In the genomic region with DNA sequence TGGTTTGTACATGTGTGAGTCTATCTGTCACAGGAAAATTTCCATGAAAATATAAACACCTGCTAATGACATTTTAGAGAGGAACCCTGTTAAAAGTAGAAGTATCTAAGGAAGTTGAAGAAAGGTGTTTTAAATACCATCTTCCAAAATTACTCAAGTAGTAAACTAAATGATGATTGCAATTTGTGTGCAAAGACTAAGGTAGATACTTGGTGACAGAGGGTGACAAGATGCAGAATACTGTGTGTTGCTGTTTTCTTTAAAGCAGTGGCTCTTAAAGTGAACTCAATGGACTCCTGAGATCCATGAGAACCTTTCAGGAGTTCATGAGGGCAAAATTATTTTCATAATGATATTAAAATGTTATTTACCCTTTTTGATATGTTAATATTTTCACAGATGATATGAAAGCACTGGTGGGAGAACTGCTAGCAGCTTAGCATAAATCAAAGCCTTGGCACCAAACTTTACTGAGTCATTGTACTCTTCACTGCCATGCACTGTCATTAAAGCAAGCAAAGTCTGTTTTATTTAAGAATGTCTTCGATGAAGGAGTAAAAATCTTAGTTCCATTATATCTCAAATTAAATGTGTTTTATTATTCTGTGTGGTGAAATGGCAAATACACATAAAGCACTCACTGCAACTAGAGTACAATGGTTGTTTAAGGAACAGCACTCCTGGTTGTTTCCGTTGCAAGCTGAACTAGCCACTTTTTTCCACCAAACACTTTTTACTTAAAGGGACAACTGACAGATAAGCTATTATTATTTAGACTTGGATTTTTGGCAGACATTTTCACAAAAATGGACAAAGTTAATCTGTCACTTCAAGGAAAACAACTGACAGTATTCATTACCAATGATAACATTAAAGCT, we compare ENCODE assay signal across 18 cellular contexts.
A peak's percentile ranks its signal among the peaks of the same experiment; 100 is the strongest.
DNase-seq lines count a peak whose midpoint lies in the region; ATAC-seq and TF ChIP-seq lines count a peak whose summit lies in the region.
"Had no signal": no experiment of that assay in that cellular context is flagged by ENCODE, and none has a peak within 500 bp of the region (broad histone marks: within the 10 kb centered on the region; RNA-seq: fewer than 3 reads in every experiment).

No MANE protein-coding gene starts in this region.

- intact Hi-C loops in psoas muscle (cut with DNase I) (no loop called here), esophagus muscularis mucosa (cut with DNase I) (no loop called here)

- H2AFZ ChIP-seq in Loucy (ENCODE audit: low read length), result peak overlapping the region; percentile 14; the same call in 1 of the 2 replicates

- peak overlapping the region; percentile 44 for H3K4me2 ChIP-seq in Loucy (ENCODE audit: low read depth, low read length, poor library complexity, severe bottlenecking)

- no peak overlapping the region for H3K27ac ChIP-seq in psoas muscle
- no peak overlapping the region for H3K27ac ChIP-seq in suprapubic skin
- H3K27ac ChIP-seq in esophagus muscularis mucosa (replicated peaks in 1 of 4), result no peak overlapping the region
- H3K27ac ChIP-seq in caudate nucleus (ENCODE audit: low read depth, low read length), result no peak overlapping the region

- peak; percentile 19 for ATAC-seq in GM19395 (IDR thresholded peaks at IDR 0.05; ENCODE audit: unreplicated experiment)
- peak in 3 of 4 donors; percentile 46 to 88 (median 75) for ATAC-seq in psoas muscle
- ATAC-seq: Panc1 had no signal

- H3K4me3 ChIP-seq in Loucy (ENCODE audit: low read length, poor library complexity, severe bottlenecking) (no peak overlapping the region), astrocyte of the spinal cord (ENCODE audit: low read depth, low read length) (no peak overlapping the region), psoas muscle (peak overlapping the region; percentile 7), suprapubic skin (no peak overlapping the region), esophagus muscularis mucosa (no peak overlapping the region)

- TF ChIP-seq CTCF in Loucy (conservative IDR thresholded peaks at IDR 0.05; ENCODE audit: low read length) (no peak), astrocyte of the spinal cord (IDR thresholded peaks at IDR 0.05; ENCODE audit: low read depth, low read length) (no peak), psoas muscle (IDR thresholded peaks at IDR 0.05) (no peak), suprapubic skin (IDR thresholded peaks at IDR 0.05) (no peak), esophagus muscularis mucosa (IDR thresholded peaks at IDR 0.05) (no peak)

- 17 to 50% (median 26%) methylated on average over 2 of the region's 2 CpGs for WGBS in psoas muscle, 3 donors
- WGBS in suprapubic skin, result 28% methylated on average over 2 of the region's 2 CpGs
- 32% methylated on average over 2 of the region's 2 CpGs for WGBS in esophagus muscularis mucosa

- no peak for TF ChIP-seq POLR2A in suprapubic skin (IDR thresholded peaks at IDR 0.05)
- no peak for TF ChIP-seq POLR2A in esophagus muscularis mucosa (IDR thresholded peaks at IDR 0.05; ENCODE audit: low read depth)

- H3F3A ChIP-seq in Loucy (ENCODE audit: low read depth), result 0 out of 2 replicates have a peak, but pooled peaks cover 3% of the 10 kb centered on the region

- H4K20me1 ChIP-seq in Loucy (ENCODE audit: insufficient read depth, low read length, poor library complexity, severe bottlenecking), result no peaks in the 10 kb centered on the region

- H3K36me3 ChIP-seq in Loucy (ENCODE audit: insufficient read depth, low read length), result no peaks in the 10 kb centered on the region
- H3K36me3 ChIP-seq in psoas muscle (ENCODE audit: insufficient read depth in 1 of 2, low read depth in 1 of 2), result no peaks in the 10 kb centered on the region
- H3K36me3 ChIP-seq in suprapubic skin, result no peaks in the 10 kb centered on the region
- no peaks in the 10 kb centered on the region for H3K36me3 ChIP-seq in esophagus muscularis mucosa

- H3K27me3 ChIP-seq in Loucy (ENCODE audit: insufficient read depth, low read length, poor library complexity, severe bottlenecking) (no peaks in the 10 kb centered on the region), psoas muscle (ENCODE audit: insufficient read depth in 3 of 3, low read length in 2 of 3) (no peaks in the 10 kb centered on the region), suprapubic skin (no peaks in the 10 kb centered on the region), esophagus muscularis mucosa (no peaks in the 10 kb centered on the region)

- in situ Hi-C loops in astrocyte of the spinal cord (cut with HindIII; ENCODE audit: low sequenced_read_pairs), result no loop called here

- TF ChIP-seq EP300 in suprapubic skin (IDR thresholded peaks at IDR 0.05) (no peak), esophagus muscularis mucosa (IDR thresholded peaks at IDR 0.05) (no peak)

- no peaks in the 10 kb centered on the region for H3K9me2 ChIP-seq in Loucy (replicated peaks; ENCODE audit: low read depth, low read length)

- no peaks in the 10 kb centered on the region for H3K9me3 ChIP-seq in Loucy (ENCODE audit: insufficient read depth, low read depth, low read length)
- H3K9me3 ChIP-seq in psoas muscle, result no peaks in the 10 kb centered on the region
- H3K9me3 ChIP-seq in suprapubic skin, result no peaks in the 10 kb centered on the region
- no peaks in the 10 kb centered on the region for H3K9me3 ChIP-seq in esophagus muscularis mucosa

- H3K79me2 ChIP-seq in Loucy (ENCODE audit: insufficient read depth, low read length), result no peaks in the 10 kb centered on the region

- H3K4me1 ChIP-seq in Loucy (ENCODE audit: insufficient read depth, low read length, poor library complexity, severe bottlenecking) (peaks cover 21% of the 10 kb centered on the region), psoas muscle (no peaks in the 10 kb centered on the region), suprapubic skin (no peaks in the 10 kb centered on the region), esophagus muscularis mucosa (peaks cover 0 to 9% (median 3%) of the 10 kb centered on the region in 4 donors)

- no peak overlapping the region for H3K9ac ChIP-seq in Loucy (ENCODE audit: low read depth, low read length, poor library complexity, severe bottlenecking)

- DNase-seq in astrocyte of the spinal cord (ENCODE audit: low read depth, low spot score) (peak; percentile 7), psoas muscle (no peak), suprapubic skin (ENCODE audit: low spot score in 2 of 2) (no peak), esophagus muscularis mucosa (ENCODE audit: extremely low spot score) (no peak), NCI-H69 (lab: John Stamatoyannopoulos, UW) (no peak), caudate nucleus (lab: John Stamatoyannopoulos, UW) (no peak)
- DNase-seq: CD4-positive, CD25-positive, alpha-beta regulatory T cell; DMS79; NCI-H1092 treated with DMSO at 0.1 percent for 48 hours; NCI-H1436 treated with DMSO at 0.1 percent for 48 hours; NCI-H1930; NCI-H2227 treated with DMSO at 0.1 percent for 48 hours; NCI-H510A; NCI-H748 treated with DMSO at 0.1 percent for 48 hours; NK-92 treated with Interleukin-12 subunit alpha and Interleukin-12 subunit beta, amount 100 ng/mL, for 24 hours had no signal
